ENCODE assay signal across 8 cellular contexts in the genomic region with DNA sequence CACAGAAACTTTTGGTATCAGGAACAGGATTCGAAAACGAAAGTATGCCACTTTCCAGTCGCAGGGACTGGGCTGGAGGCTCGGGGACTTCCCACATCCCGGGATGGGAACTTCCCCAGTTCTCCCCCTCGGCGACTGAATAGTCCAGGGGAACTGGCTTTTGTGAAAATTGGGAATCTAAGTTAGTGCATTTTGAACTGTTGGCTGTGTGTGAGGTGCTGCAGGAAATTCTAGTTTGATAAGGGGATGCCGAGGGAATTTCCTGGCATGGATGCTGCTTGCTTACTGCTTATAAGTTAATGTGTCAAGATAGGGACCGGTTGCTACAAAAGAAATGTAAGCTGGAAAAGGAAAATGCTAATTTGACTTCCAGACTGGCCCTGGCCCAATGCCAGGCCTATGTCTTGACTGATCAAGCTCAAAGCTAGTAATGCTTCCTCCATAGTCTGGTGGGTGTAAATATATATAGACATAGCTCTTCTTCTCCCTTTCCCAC.
A peak's percentile ranks its signal among the peaks of the same experiment; 100 is the strongest.
DNase-seq lines count a peak whose midpoint lies in the region; ATAC-seq and TF ChIP-seq lines count a peak whose summit lies in the region.

No MANE protein-coding gene starts in this region.

- DNase-seq in Caki2 (ENCODE audit: low read depth): peak; percentile 66
- peak; percentile 21 for DNase-seq in NCI-H1092 (lab: John Stamatoyannopoulos, UW)
- DNase-seq in choroid plexus epithelial cell (ENCODE audit: low read depth): peak; percentile 51
- DNase-seq in mucosa of gallbladder (ENCODE audit: low spot score): peak; percentile 45
- DNase-seq in MV-4-11 (lab: John Stamatoyannopoulos, UW): no peak
- no peak for DNase-seq in D341Med (ENCODE audit: low spot score)
- DNase-seq in amniotic stem cell (lab: John Stamatoyannopoulos, UW): no peak

- in situ Hi-C loops in Caki2 (cut with HindIII; ENCODE audit: low pct_unique_long_range_greater_than_20kb, low sequenced_read_pairs): no loop called here

- ATAC-seq in GM19351 (IDR thresholded peaks at IDR 0.05; ENCODE audit: unreplicated experiment): no peak

- peak overlapping the region; percentile 62 for H3K4me3 ChIP-seq in choroid plexus epithelial cell (ENCODE audit: low read depth, low read length)

- no peak for TF ChIP-seq CTCF in choroid plexus epithelial cell (conservative IDR thresholded peaks at IDR 0.05; ENCODE audit: low read depth, low read length)

Comparison
In these comparisons a context has a peak if more than half of its experiments do, and no peak if none do; other contexts are left out.
1. DNase-seq: peak in Caki2 (single experiment), NCI-H1092 (single experiment), choroid plexus epithelial cell (single experiment) and mucosa of gallbladder (single experiment); none in MV-4-11 (single experiment), D341Med (single experiment) and amniotic stem cell (single experiment).